19 cellular contexts compared by ENCODE assay signal in genomic region chr16:88493879-88494278, GRCh38. TPM values are rescaled to one million over a fixed set of nuclear protein-coding genes. Genes with fewer than 3 reads are reported as not detected.
DNase-seq lines count a peak whose midpoint lies in the region; ATAC-seq, FAIRE-seq and TF ChIP-seq lines count a peak whose summit lies in the region.
"Had no signal": no experiment of that assay in that cellular context is flagged by ENCODE, and none has a peak within 500 bp of the region (broad histone marks: within the 10 kb centered on the region; RNA-seq: fewer than 3 reads in every experiment).

No MANE protein-coding gene starts in this region.

- H3K4me1 ChIP-seq in NT2/D1 (ENCODE audit: insufficient read depth, insufficient read length) (peaks cover 5% of the 10 kb centered on the region), K562 (replicated peaks in 1 of 2; ENCODE audit: control insufficient read depth in 2 of 2, insufficient read depth in 2 of 2, low read length in 2 of 2) (peaks cover 75 to 99% of the 10 kb centered on the region in 2 experiments)

- no peak for TF ChIP-seq CTCF in CD4-positive, alpha-beta T cell (IDR thresholded peaks at IDR 0.05)
- no peak for TF ChIP-seq CTCF in K562 (IDR thresholded peaks at IDR 0.05 in 2 of 3, conservative IDR thresholded peaks at IDR 0.05 in 1 of 3; ENCODE audit: insufficient read depth in 2 of 3, low read depth in 1 of 3, low read length in 3 of 3)
- no peak for TF ChIP-seq CTCF in progenitor cell of endocrine pancreas (IDR thresholded peaks at IDR 0.05; ENCODE audit: unreplicated experiment)

- peak overlapping the region; percentile 2 for H3K9ac ChIP-seq in NT2/D1 (ENCODE audit: insufficient read length, low read depth)
- H3K9ac ChIP-seq in K562 (ENCODE audit: insufficient read depth in 1 of 2, low read depth in 2 of 2, low read length in 2 of 2): peak overlapping the region; percentile 56 to 88

- no peak for TF ChIP-seq POLR2A in K562 (conservative IDR thresholded peaks at IDR 0.05)

- peaks cover 4% of the 10 kb centered on the region for H4K20me1 ChIP-seq in K562 (replicated peaks; ENCODE audit: control insufficient read depth, insufficient read depth, low read length)

- H3K27ac Mint-ChIP-seq in CD4-positive, alpha-beta T cell: peak overlapping the region; percentile 27
- H3K27ac Mint-ChIP-seq in progenitor cell of endocrine pancreas: peak overlapping the region; percentile 13
- H3K27ac Mint-ChIP-seq: B cell; CD8-positive, alpha-beta memory T cell; GM23338; HFFc6 had no signal

- no peaks in the 10 kb centered on the region for H3K9me3 ChIP-seq in CD4-positive, alpha-beta T cell (ENCODE audit: control insufficient read depth, low read length)
- H3K9me3 ChIP-seq in NT2/D1 (ENCODE audit: insufficient read depth, low read length): no peaks in the 10 kb centered on the region
- no peaks in the 10 kb centered on the region for H3K9me3 ChIP-seq in K562 (replicated peaks; ENCODE audit: control insufficient read depth, insufficient read depth, low read depth, low read length)
- H3K9me3 ChIP-seq: BLaER1 treated with 17β-estradiol and CSF1 and Interleukin-3, amounts not matched to agents 10 nM and 100 nM had no signal

- H2AFZ ChIP-seq in K562 (ENCODE audit: low read depth, low read length): 0 out of 2 replicates have a peak overlapping the region, but pooled peaks have one; percentile 53
- H2AFZ ChIP-seq: GM23338 had no signal

- peaks cover 47% of the 10 kb centered on the region for H3K79me2 ChIP-seq in K562 (ENCODE audit: control insufficient read depth, insufficient read depth, low read length)

- H3K4me3 ChIP-seq in NT2/D1 (ENCODE audit: insufficient read length, low read depth): no peak overlapping the region
- H3K4me3 ChIP-seq in K562: peak overlapping the region; percentile 37; the same call in 1 of the 2 replicates
- H3K4me3 ChIP-seq: BLaER1 treated with 17β-estradiol and CSF1 and Interleukin-3, amounts not matched to agents 10 nM and 100 nM; GM23338 had no signal

- CTCF ChIA-PET in CD4-positive, alpha-beta T cell (lab: Charles Lee): no interaction called here
- CTCF ChIA-PET in K562 (lab: Yijun Ruan, JAX; ENCODE audit: low intra/inter-chr PET ratio): no interaction called here

- peaks cover 3% of the 10 kb centered on the region for H3K9me1 ChIP-seq in K562 (ENCODE audit: control insufficient read depth, insufficient read depth, low read length)

- no peak for ATAC-seq in CD4-positive, alpha-beta T cell (ENCODE audit: poor library complexity)
- ATAC-seq in K562 (no peak), GM18867 (IDR thresholded peaks at IDR 0.05; ENCODE audit: unreplicated experiment) (no peak)
- ATAC-seq: HCT116 had no signal

- no peaks in the 10 kb centered on the region for H3K9me3 Mint-ChIP-seq in CD4-positive, alpha-beta T cell
- no peaks in the 10 kb centered on the region for H3K9me3 Mint-ChIP-seq in progenitor cell of endocrine pancreas (ENCODE audit: low read depth)
- H3K9me3 Mint-ChIP-seq: CD8-positive, alpha-beta memory T cell; GM23338; HFFc6 had no signal

- no peaks in the 10 kb centered on the region for H3K36me3 Mint-ChIP-seq in CD4-positive, alpha-beta T cell (ENCODE audit: low read depth)
- H3K36me3 Mint-ChIP-seq in progenitor cell of endocrine pancreas (ENCODE audit: insufficient read depth): peaks cover 7% of the 10 kb centered on the region

- H3K27me3 Mint-ChIP-seq in CD4-positive, alpha-beta T cell: no peaks in the 10 kb centered on the region
- no peaks in the 10 kb centered on the region for H3K27me3 Mint-ChIP-seq in progenitor cell of endocrine pancreas
- H3K27me3 Mint-ChIP-seq: B cell; CD8-positive, alpha-beta memory T cell had no signal

- no peak for TF ChIP-seq EP300 in K562 (IDR thresholded peaks at IDR 0.05; ENCODE audit: low read length)

- no peak overlapping the region for H3K4me3 Mint-ChIP-seq in CD4-positive, alpha-beta T cell
- H3K4me3 Mint-ChIP-seq in progenitor cell of endocrine pancreas (ENCODE audit: low read depth): no peak overlapping the region
- H3K4me3 Mint-ChIP-seq: B cell; CD8-positive, alpha-beta memory T cell; GM23338; HFFc6 had no signal

- in situ Hi-C loops in K562 (cut with MboI): no loop called here

- H3K36me3 ChIP-seq in NT2/D1 (ENCODE audit: insufficient read depth, insufficient read length, low read length) (peaks cover 21% of the 10 kb centered on the region), K562 (ENCODE audit: control insufficient read depth, insufficient read depth, low read length) (peaks cover 54% of the 10 kb centered on the region)

- H3K4me2 ChIP-seq in K562 (ENCODE audit: insufficient read depth, low read length): peak overlapping the region; percentile 60
- H3K4me2 ChIP-seq: BLaER1 treated with 17β-estradiol and CSF1 and Interleukin-3, amounts not matched to agents 10 nM and 100 nM; GM23338 had no signal

- intact Hi-C loops in CD4-positive, alpha-beta T cell (cut with DNase I, micrococcal nuclease): no loop called here
- intact Hi-C loops in K562 (cut with micrococcal nuclease): no loop called here

- H3K4me1 Mint-ChIP-seq in CD4-positive, alpha-beta T cell (ENCODE audit: low read depth): no peaks in the 10 kb centered on the region
- H3K4me1 Mint-ChIP-seq in progenitor cell of endocrine pancreas (ENCODE audit: low read depth): peaks cover 21% of the 10 kb centered on the region
- H3K4me1 Mint-ChIP-seq: B cell; CD8-positive, alpha-beta memory T cell; GM23338 had no signal

- H3K27ac ChIP-seq in CD4-positive, alpha-beta T cell (ENCODE audit: low read depth, low read length): no peak overlapping the region
- H3K27ac ChIP-seq in K562 (ENCODE audit: extremely low read depth, low read depth, low read length): peak overlapping the region; percentile 73
- H3K27ac ChIP-seq: BLaER1 treated with 17β-estradiol and CSF1 and Interleukin-3, amounts not matched to agents 10 nM and 100 nM had no signal

- WGBS in K562 (ENCODE audit: insufficient coverage, low coverage, missing lambda C conversion rate): 43% methylated on average over 23 of the region's 24 CpGs

- BruUV-seq in K562 (replicated peaks; lab: Mats Ljungman, UMichigan): no TSS peak

- no peak for FAIRE-seq in K562 (lab: Jason Lieb, UNC)
- FAIRE-seq: D721Med, G401.6, GM12892, GM18507, HTR-8/SVneo had no signal

- H3K27me3 ChIP-seq in CD4-positive, alpha-beta T cell (ENCODE audit: control insufficient read depth, insufficient read depth, low read length): no peaks in the 10 kb centered on the region
- H3K27me3 ChIP-seq in NT2/D1 (ENCODE audit: insufficient read depth, insufficient read length) (no peaks in the 10 kb centered on the region), K562 (ENCODE audit: control insufficient read depth in 2 of 2, insufficient read depth in 2 of 2, low read length in 2 of 2) (no peaks in the 10 kb centered on the region)
- H3K27me3 ChIP-seq: BLaER1 treated with 17β-estradiol and CSF1 and Interleukin-3, amounts not matched to agents 10 nM and 100 nM had no signal

- TF ChIP-seq RAD21 in K562 (CRISPR knock-in tag; conservative IDR thresholded peaks at IDR 0.05 in 1 of 2, IDR thresholded peaks at IDR 0.05 in 1 of 2): no peak

- DNase-seq in CD4-positive, alpha-beta T cell: no peak
- DNase-seq in NT2/D1 (ENCODE audit: low read depth, low spot score): no peak
- DNase-seq in K562 (ENCODE audit: extremely low read depth in 1 of 4, low spot score in 3 of 4): no peak
- DNase-seq in progenitor cell of endocrine pancreas (ENCODE audit: low spot score, unreplicated experiment): no peak
- no peak for DNase-seq in NCI-H146 (lab: John Stamatoyannopoulos, UW)
- DNase-seq in HUDEP-2 (lab: John Stamatoyannopoulos, UW; ENCODE audit: unreplicated experiment in 76 of 76): no peak
- DNase-seq: CD8-positive, alpha-beta memory T cell; COR-L47; HFFc6 had no signal

- POLR2A ChIA-PET in CD4-positive, alpha-beta T cell (lab: Charles Lee): no interaction called here
- POLR2A ChIA-PET in K562 (lab: Yijun Ruan, JAX): interaction anchor here (0.7 to 2.5 kb wide), 4 partner anchors 15 to 207 kb away, joined by 3 to 8 read pairs (median 6); no protein-coding TSS in a partner anchor

TF ChIP-seq in K562, 482 proteins besides CTCF, POLR2A, EP300 and RAD21 (continues in another document):
- TF ChIP-seq ZNF740 (CRISPR knock-in tag; IDR thresholded peaks at IDR 0.05) (peak; percentile 64; the same call in 1 of the 2 replicates), ZNF740 (tag; IDR thresholded peaks at IDR 0.05) (no peak), DLX4 (CRISPR knock-in tag; IDR thresholded peaks at IDR 0.05) (no peak)

RNA-seq across cellular contexts. Expression of gene ZFPM1, which starts 40.8 kb away (rescaled TPM):
- total RNA-seq in CD4-positive, alpha-beta T cell: 10 to 100 TPM; 22.8 to 24.2 TPM
- total RNA-seq in K562 (2011; cell fraction: chromatin; rRNA removed; ENCODE audit: low replicate concordance): 14.4 and 38.8 TPM in 2 replicates
- total RNA-seq in K562 (2011; cell fraction: nucleolus; rRNA removed): 25.3 and 27.9 TPM in 2 replicates
- total RNA-seq in K562 (2011; cell fraction: nucleoplasm; rRNA removed): 16.8 and 18.9 TPM in 2 replicates
- total RNA-seq in K562 (2014; rRNA removed): 4.5 and 8.7 TPM in 2 replicates
- 0.26 and 0.47 TPM in 2 replicates for total RNA-seq in K562 (2014; rRNA removed; fragmentation: Illumina TruSeq; extraction: Trizol)
- 3.2 and 4.5 TPM in 2 replicates for total RNA-seq in K562 (2015; rRNA removed; fragmentation: Illumina TruSeq; extraction: Trizol)
- total RNA-seq in K562 (2021): 32.7 and 35.9 TPM in 2 replicates
- 0.88 and 1.4 TPM in 2 replicates for polyA plus RNA-seq in K562 (2011; rRNA removed)
- 0.81 and 4.8 TPM in 2 replicates for polyA plus RNA-seq in K562 (2011; cell fraction: cytosol; rRNA removed)
- polyA plus RNA-seq in K562 (2011; cell fraction: nucleus; rRNA removed): 3.4 and 13.6 TPM in 2 replicates
- polyA plus RNA-seq in K562 (2012): 7.9 and 12.2 TPM in 2 replicates
- polyA plus RNA-seq in K562 (2014; fragmentation: Illumina TruSeq; extraction: Trizol): 1.2 and 5.1 TPM in 2 replicates
- under 1 TPM; 0.03 to 0.11 TPM for polyA plus RNA-seq in K562 (2014; fragmentation: Nextera tagmentation; extraction: Ambion mirVana)
- 4.7 and 5.5 TPM in 2 replicates for polyA plus RNA-seq in K562 (2014; rRNA removed)
- 0.30 and 1.1 TPM in 2 replicates for polyA minus RNA-seq in K562 (2011; rRNA and poly(A)+ RNA removed)
- 12.3 and 14.7 TPM in 2 replicates for polyA minus RNA-seq in K562 (2011; cell fraction: cytosol; rRNA and poly(A)+ RNA removed)
- 7.7 and 10.1 TPM in 2 replicates for polyA minus RNA-seq in K562 (2011; cell fraction: nucleus; rRNA and poly(A)+ RNA removed)
- total RNA-seq in progenitor cell of endocrine pancreas: 88.5 and 90.6 TPM in 2 replicates
